ENCODE assay signal across 22 cellular contexts in the genomic region with DNA sequence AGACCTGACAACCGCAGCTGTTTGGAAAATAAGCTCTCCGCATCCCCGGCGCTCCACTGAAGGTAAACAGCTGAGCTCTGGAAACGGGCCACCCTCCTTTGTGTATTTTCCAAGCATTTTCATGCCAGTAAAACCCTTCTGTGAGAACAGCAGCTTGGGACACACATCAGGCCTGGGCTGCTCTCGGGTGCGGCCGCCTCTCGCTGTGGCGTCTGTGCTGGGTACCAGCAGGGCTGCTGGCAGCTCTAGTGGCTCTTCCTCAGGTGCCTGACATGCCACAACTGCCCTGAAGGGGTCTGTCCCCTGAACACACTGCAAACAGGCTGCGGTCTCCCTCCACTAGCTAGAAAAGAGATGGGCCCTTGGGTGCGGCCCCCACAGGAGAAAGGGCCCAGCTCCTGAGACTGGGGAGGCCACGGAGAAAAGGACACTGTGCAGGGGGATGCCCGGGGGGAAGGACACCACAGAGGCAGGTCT.
A peak's percentile ranks its signal among the peaks of the same experiment; 100 is the strongest.
DNase-seq lines count a peak whose midpoint lies in the region; FAIRE-seq and TF ChIP-seq lines count a peak whose summit lies in the region.
"Had no signal": no experiment of that assay in that cellular context is flagged by ENCODE, and none has a peak within 500 bp of the region (broad histone marks: within the 10 kb centered on the region; RNA-seq: fewer than 3 reads in every experiment).

No MANE protein-coding gene starts in this region.

- H3K4me1 ChIP-seq in H1 (replicated peaks in 1 of 4; ENCODE audit: control insufficient read depth in 3 of 4, insufficient read depth in 4 of 4, low read length in 3 of 4), result peaks cover 0 to 30% (median 19%) of the 10 kb centered on the region in 4 experiments; a peak in 6 of 7 replicates
- H3K4me1 ChIP-seq: HAP-1 had no signal

- peak overlapping the region; percentile 78 for H3K4me3 Mint-ChIP-seq in neural crest cell
- H3K4me3 Mint-ChIP-seq in type B pancreatic cell, result no peak overlapping the region
- H3K4me3 Mint-ChIP-seq: activated CD8-positive, alpha-beta memory T cell treated with anti-CD3 and anti-CD28 coated beads, Interleukin-2, amount 10 ng/mL, durations not matched to agents 7 days and 5 days; CD14-positive monocyte had no signal

- no peak for TF ChIP-seq POLR2A in H1 (IDR thresholded peaks at IDR 0.05; ENCODE audit: control extremely low read depth in 1 of 2, low read depth in 2 of 2, low read length in 2 of 2)

- H3K9me3 ChIP-seq in H1 (ENCODE audit: insufficient read depth in 2 of 2, low read depth in 1 of 2, low read length in 1 of 2), result no peaks in the 10 kb centered on the region
- H3K9me3 ChIP-seq: HAP-1 had no signal

- no peak overlapping the region for H4K91ac ChIP-seq in H1 (replicated peaks; ENCODE audit: insufficient read length, low read length)

- H2BK20ac ChIP-seq in H1 (ENCODE audit: low read length), result no peak overlapping the region

- H3K27me3 Mint-ChIP-seq in neural crest cell (ENCODE audit: low read depth) (no peaks in the 10 kb centered on the region), type B pancreatic cell (no peaks in the 10 kb centered on the region)
- H3K27me3 Mint-ChIP-seq: activated CD8-positive, alpha-beta memory T cell treated with anti-CD3 and anti-CD28 coated beads, Interleukin-2, amount 10 ng/mL, durations not matched to agents 7 days and 5 days had no signal

- H4K8ac ChIP-seq in H1 (ENCODE audit: extremely low read depth, insufficient read depth, low read length), result no peak overlapping the region

- H4K20me1 ChIP-seq in H1 (replicated peaks in 1 of 2; ENCODE audit: control insufficient read depth in 1 of 2, insufficient read depth in 2 of 2, low read length in 2 of 2), result peaks cover 6 to 10% of the 10 kb centered on the region in 2 experiments

- no peak overlapping the region for H3K56ac ChIP-seq in H1 (replicated peaks; ENCODE audit: insufficient read length, low read depth, low read length)

- H3K27ac ChIP-seq in H1 (ENCODE audit: low read depth, low read length), result 0 out of 2 replicates have a peak overlapping the region, but pooled peaks have one; percentile 17
- H3K27ac ChIP-seq: HL-60 had no signal

- no peaks in the 10 kb centered on the region for H3K27me3 ChIP-seq in H1 (replicated peaks in 1 of 4; ENCODE audit: control insufficient read depth in 3 of 4, extremely low read depth in 1 of 4, insufficient read depth in 3 of 4, low read length in 3 of 4)

- H3K79me1 ChIP-seq in H1 (ENCODE audit: low read depth, low read length), result peaks cover 26% of the 10 kb centered on the region

- WGBS in H1 (ENCODE audit: extremely low coverage in 1 of 2, insufficient coverage in 1 of 2, insufficient read length in 1 of 2, insufficient replicate concordance in 2 of 2, low coverage in 1 of 2, low lambda C conversion rate in 2 of 2, missing lambda C conversion rate in 1 of 2), 2 experiments, result 81% methylated on average over 14 of the region's 14 CpGs; no CpG with 5 or more reads in 1 of the 2 experiments

- peaks cover 77% of the 10 kb centered on the region for H3K4me1 Mint-ChIP-seq in neural crest cell
- H3K4me1 Mint-ChIP-seq in type B pancreatic cell (ENCODE audit: unreplicated experiment), result peaks cover 34% of the 10 kb centered on the region

- H3K36me3 Mint-ChIP-seq in neural crest cell (ENCODE audit: low read depth), result peaks cover 2% of the 10 kb centered on the region
- no peaks in the 10 kb centered on the region for H3K36me3 Mint-ChIP-seq in type B pancreatic cell

- H3K4me3 ChIP-seq in H1 (ENCODE audit: extremely low read depth in 1 of 4, insufficient read depth in 2 of 4, low read depth in 3 of 4, low read length in 4 of 4), result no peak overlapping the region
- H3K4me3 ChIP-seq: HAP-1, lung, skin epidermis had no signal

- H4K5ac ChIP-seq in H1 (ENCODE audit: insufficient read length, low read depth, low read length), result no peak overlapping the region

- H2BK5ac ChIP-seq in H1 (ENCODE audit: low read depth, low read length), result no peak overlapping the region

- H3K18ac ChIP-seq in H1 (ENCODE audit: extremely low read depth, low read length), result no peak overlapping the region

- H3K23ac ChIP-seq in H1 (ENCODE audit: insufficient read length), result no peak overlapping the region

- TF ChIP-seq RAD21 in H1 (IDR thresholded peaks at IDR 0.05 in 1 of 2, conservative IDR thresholded peaks at IDR 0.05 in 1 of 2; ENCODE audit: low read depth in 2 of 2, low read length in 2 of 2), result no peak

- H3K14ac ChIP-seq in H1 (ENCODE audit: insufficient read length), result no peak overlapping the region

- H3K4me2 ChIP-seq in H1 (ENCODE audit: insufficient read depth in 1 of 2, low read depth in 2 of 2, low read length in 2 of 2), result no peak overlapping the region

- FAIRE-seq in H1 (lab: Jason Lieb, UNC), result no peak

- CTCF ChIA-PET in H1 (lab: Charles Lee; ENCODE audit: partially characterized antibody), result interaction anchor here (0.6 to 8.8 kb wide), 12 partner anchors 9 to 126 kb away, joined by 3 to 71 read pairs (median 4); no protein-coding TSS in a partner anchor

- H2AK5ac ChIP-seq in H1 (ENCODE audit: low read depth, low read length), result 0 out of 2 replicates have a peak overlapping the region, but pooled peaks have one; percentile 24

- H3K27ac Mint-ChIP-seq in neural crest cell (ENCODE audit: unreplicated experiment) (peak overlapping the region; percentile 99), type B pancreatic cell (no peak overlapping the region)
- H3K27ac Mint-ChIP-seq: activated CD8-positive, alpha-beta memory T cell treated with anti-CD3 and anti-CD28 coated beads, Interleukin-2, amount 10 ng/mL, durations not matched to agents 7 days and 5 days had no signal

- POLR2A ChIA-PET in H1 (lab: Charles Lee; ENCODE audit: partially characterized antibody), result no interaction called here

- H3K9ac ChIP-seq in H1 (replicated peaks in 1 of 4; ENCODE audit: extremely low read depth in 1 of 4, low read depth in 3 of 4, low read length in 3 of 4), result peak overlapping the region in 1 of 4 experiments; percentile 42; a peak in 2 of 7 replicates

- H3K9me3 Mint-ChIP-seq in neural crest cell (no peaks in the 10 kb centered on the region), type B pancreatic cell (no peaks in the 10 kb centered on the region)

- TF ChIP-seq CTCF in H1 (IDR thresholded peaks at IDR 0.05; ENCODE audit: control extremely low read depth in 1 of 3, insufficient read depth in 1 of 3, low read depth in 1 of 3, low read length in 3 of 3), result peak in 1 of 3 experiments; percentile 7; a peak in 1 of 4 replicates
- no peak for TF ChIP-seq CTCF in neural crest cell (conservative IDR thresholded peaks at IDR 0.05)
- TF ChIP-seq CTCF in type B pancreatic cell (conservative IDR thresholded peaks at IDR 0.05), result peak; percentile 53

- no peak overlapping the region for H2BK12ac ChIP-seq in H1 (ENCODE audit: low read depth, low read length)

- no peaks in the 10 kb centered on the region for H3K23me2 ChIP-seq in H1 (ENCODE audit: low read depth, low read length)

- H2AFZ ChIP-seq in H1 (ENCODE audit: low read length), result no peak overlapping the region

- H3K4ac ChIP-seq in H1 (replicated peaks; ENCODE audit: insufficient read length, low read depth, low read length), result no peak overlapping the region

- no peak for TF ChIP-seq EP300 in H1 (IDR thresholded peaks at IDR 0.05; ENCODE audit: borderline replicate concordance in 1 of 2, low read depth in 2 of 2, low read length in 2 of 2)

- H2BK120ac ChIP-seq in H1 (replicated peaks; ENCODE audit: low read depth, low read length), result no peak overlapping the region

- no peak overlapping the region for H2BK15ac ChIP-seq in H1 (ENCODE audit: low read length)

- DNase-seq in NCI-H2081 (lab: John Stamatoyannopoulos, UW), result peak; percentile 69 to 76
- DNase-seq in NCI-H2081 treated with DMSO at 0.1 percent for 48 hours (lab: John Stamatoyannopoulos, UW), result no peak
- no peak for DNase-seq in H1 (ENCODE audit: low read depth in 1 of 2, low spot score in 2 of 2)
- no peak for DNase-seq in neural crest cell (ENCODE audit: low read depth, low spot score)
- no peak for DNase-seq in type B pancreatic cell (ENCODE audit: extremely low spot score, unreplicated experiment)
- no peak for DNase-seq in NCI-H748 treated with DMSO at 0.1 percent for 48 hours (lab: John Stamatoyannopoulos, UW)
- no peak for DNase-seq in GOT3 (lab: John Stamatoyannopoulos, UW)
- no peak for DNase-seq in NK-92 treated with Interleukin-12 subunit alpha and Interleukin-12 subunit beta, amount 100 ng/mL, for 24 hours (lab: John Stamatoyannopoulos, UW)
- DNase-seq: 8988T; activated CD4-positive, CD25-positive, alpha-beta regulatory T cell; activated CD8-positive, alpha-beta memory T cell treated with anti-CD3 and anti-CD28 coated beads, Interleukin-2, amount 10 ng/mL, durations not matched to agents 7 days and 5 days; activated gamma-delta T cell treated with Interleukin-2 at 50 U/mL for 16 hours; Kasumi-1; NCI-H1930; NCI-H774; RPMI8226; stimulated activated naive CD4-positive, alpha-beta T cell treated with Interleukin-2 at 50 U/mL for 16 hours had no signal

- H3K36me3 ChIP-seq in H1 (ENCODE audit: control insufficient read depth in 2 of 4, insufficient read depth in 4 of 4, low read length in 3 of 4), result peaks cover 0 to 4% (median 0%) of the 10 kb centered on the region in 4 experiments; a peak in 1 of 8 replicates
- H3K36me3 ChIP-seq: HAP-1 had no signal

- peaks cover 0 to 71% of the 10 kb centered on the region in 2 experiments; a peak in 2 of 4 replicates for H3K79me2 ChIP-seq in H1 (ENCODE audit: control insufficient read depth in 1 of 2, insufficient read depth in 2 of 2, low read length in 2 of 2)

TF ChIP-seq in H1, 55 proteins besides CTCF, POLR2A, EP300 and RAD21 (continues in another document):
- TF ChIP-seq HDAC6 (IDR thresholded peaks at IDR 0.05; ENCODE audit: low read depth, low read length) (no peak), SP1 (IDR thresholded peaks at IDR 0.05; ENCODE audit: low read depth, low read length) (no peak), EGR1 (IDR thresholded peaks at IDR 0.05; ENCODE audit: borderline replicate concordance, low read depth, low read length) (no peak), RFX5 (IDR thresholded peaks at IDR 0.05; ENCODE audit: borderline replicate concordance, low read depth, low read length) (no peak), KDM4A (IDR thresholded peaks at IDR 0.05; ENCODE audit: low read depth, low read length, severe bottlenecking) (no peak), TAF1 (IDR thresholded peaks at IDR 0.05; ENCODE audit: low read depth, low read length) (no peak), USF2 (IDR thresholded peaks at IDR 0.05; ENCODE audit: low read length) (no peak), ATF3 (IDR thresholded peaks at IDR 0.05; ENCODE audit: insufficient read depth, low read depth, low read length) (no peak)

Comparison
In these comparisons a context has a peak if more than half of its experiments do, and no peak if none do; other contexts are left out.
1. DNase-seq: peak in NCI-H2081 (2 of 2); none in NCI-H2081 treated with DMSO at 0.1 percent for 48 hours (single experiment), H1 (0 of 2), neural crest cell (single experiment), type B pancreatic cell (single experiment), NCI-H748 treated with DMSO at 0.1 percent for 48 hours (single experiment), GOT3 (single experiment) and NK-92 treated with Interleukin-12 subunit alpha and Interleukin-12 subunit beta, amount 100 ng/mL, for 24 hours (single experiment).